Comparison of ENCODE assay signal across 18 cellular contexts in genomic region chr11:30605036-30605435, GRCh38. TPM values are rescaled to one million over a fixed set of nuclear protein-coding genes. Genes with fewer than 3 reads are reported as not detected.
DNase-seq lines count a peak whose midpoint lies in the region; ATAC-seq and TF ChIP-seq lines count a peak whose summit lies in the region.
"Had no signal": no experiment of that assay in that cellular context is flagged by ENCODE, and none has a peak within 500 bp of the region (broad histone marks: within the 10 kb centered on the region; RNA-seq: fewer than 3 reads in every experiment).

No MANE protein-coding gene starts in this region.

- H3K36me3 ChIP-seq in OCI-LY3 (replicated peaks; ENCODE audit: low read depth, low read length) (no peaks in the 10 kb centered on the region), prostate gland (no peaks in the 10 kb centered on the region)
- no peaks in the 10 kb centered on the region for H3K36me3 ChIP-seq in CD8-positive, alpha-beta memory T cell (ENCODE audit: insufficient read depth, low read length)
- H3K36me3 ChIP-seq: Peyer's patch, stomach, uterus had no signal

- no peak for TF ChIP-seq CTCF in OCI-LY3 (IDR thresholded peaks at IDR 0.05; ENCODE audit: low read depth, low read length)
- no peak for TF ChIP-seq CTCF in prostate gland (IDR thresholded peaks at IDR 0.05)

- H3K9ac ChIP-seq in OCI-LY3 (ENCODE audit: low read length): no peak overlapping the region

- no peak for TF ChIP-seq POLR2A in prostate gland (IDR thresholded peaks at IDR 0.05)

- CTCF ChIA-PET in CD8-positive, alpha-beta memory T cell (lab: Charles Lee): no interaction called here

- H3K27me3 ChIP-seq in OCI-LY3 (ENCODE audit: low read depth, low read length) (no peaks in the 10 kb centered on the region), prostate gland (replicated peaks; ENCODE audit: insufficient read depth) (no peaks in the 10 kb centered on the region)
- H3K27me3 ChIP-seq in CD8-positive, alpha-beta memory T cell (ENCODE audit: insufficient read depth, low read length, poor library complexity, severe bottlenecking): no peaks in the 10 kb centered on the region
- H3K27me3 ChIP-seq: Peyer's patch, stomach, uterus had no signal

- H3K4me3 ChIP-seq in OCI-LY3 (ENCODE audit: low read length) (no peak overlapping the region), prostate gland (no peak overlapping the region)
- H3K4me3 ChIP-seq in CD8-positive, alpha-beta memory T cell (ENCODE audit: low read length): no peak overlapping the region
- H3K4me3 ChIP-seq: K562, Peyer's patch, SK-N-MC, stomach, uterus had no signal

- H4K20me1 ChIP-seq in OCI-LY3 (ENCODE audit: insufficient read depth, low read length): no peaks in the 10 kb centered on the region

- POLR2A ChIA-PET in CD8-positive, alpha-beta memory T cell (lab: Charles Lee): no interaction called here

- H3K27ac ChIP-seq in OCI-LY3 (ENCODE audit: low read length) (no peak overlapping the region), prostate gland (no peak overlapping the region)
- no peak overlapping the region for H3K27ac ChIP-seq in CD8-positive, alpha-beta memory T cell (ENCODE audit: low read depth, low read length)
- H3K27ac ChIP-seq: Peyer's patch, SK-N-MC, stomach, uterus had no signal

- H3K4me3 Mint-ChIP-seq in CD8-positive, alpha-beta memory T cell: no peak overlapping the region
- H3K4me3 Mint-ChIP-seq: activated naive CD8-positive, alpha-beta T cell; CD14-positive monocyte; H9 had no signal

- no peak overlapping the region for H2AFZ ChIP-seq in OCI-LY3 (ENCODE audit: low read depth, low read length)

- peaks cover 0 to 4% (median 0%) of the 10 kb centered on the region in 5 donors for H3K9me3 Mint-ChIP-seq in CD8-positive, alpha-beta memory T cell
- H3K9me3 Mint-ChIP-seq: H9 had no signal

- H3K79me2 ChIP-seq in OCI-LY3 (ENCODE audit: low read length): no peaks in the 10 kb centered on the region

- WGBS in prostate gland: 35% methylated on average over 1 of the region's 1 CpG

- no peaks in the 10 kb centered on the region for H3K4me1 Mint-ChIP-seq in CD8-positive, alpha-beta memory T cell
- H3K4me1 Mint-ChIP-seq: CD14-positive monocyte had no signal

- H3K27ac Mint-ChIP-seq in CD8-positive, alpha-beta memory T cell: no peak overlapping the region
- H3K27ac Mint-ChIP-seq: activated naive CD8-positive, alpha-beta T cell; CD14-positive monocyte; H9 had no signal

- no peaks in the 10 kb centered on the region for H3K27me3 Mint-ChIP-seq in CD8-positive, alpha-beta memory T cell

- intact Hi-C loops in posterior cingulate gyrus (cut with DNase I): no loop called here
- intact Hi-C loops in prostate gland (cut with DNase I): no loop called here

- peak overlapping the region; percentile 20; the same call in 1 of the 2 replicates for H3K4me2 ChIP-seq in OCI-LY3 (ENCODE audit: low read length)

- H3K4me1 ChIP-seq in OCI-LY3 (ENCODE audit: low read length): peaks cover 7% of the 10 kb centered on the region
- no peaks in the 10 kb centered on the region for H3K4me1 ChIP-seq in CD8-positive, alpha-beta memory T cell (ENCODE audit: insufficient read depth, low read length)
- H3K4me1 ChIP-seq in prostate gland (replicated peaks): no peaks in the 10 kb centered on the region
- H3K4me1 ChIP-seq: Peyer's patch, stomach, uterus had no signal

- ATAC-seq in GM18502 (IDR thresholded peaks at IDR 0.05; ENCODE audit: poor library complexity, unreplicated experiment) (peak; percentile 75), GM19023 (IDR thresholded peaks at IDR 0.05; ENCODE audit: unreplicated experiment) (peak; percentile 55), HG03159 (IDR thresholded peaks at IDR 0.05; ENCODE audit: unreplicated experiment) (peak; percentile 92)
- ATAC-seq: K562 had no signal

- DNase-seq in LoVo (ENCODE audit: low spot score) (no peak), posterior cingulate gyrus (no peak), prostate gland (ENCODE audit: low spot score) (no peak)
- no peak for DNase-seq in CD8-positive, alpha-beta memory T cell
- DNase-seq: ACHN, H9, midbrain, Peyer's patch, stomach, uterus had no signal

- H3K9me3 ChIP-seq in OCI-LY3 (ENCODE audit: insufficient read depth, low read length) (no peaks in the 10 kb centered on the region), prostate gland (no peaks in the 10 kb centered on the region)
- H3K9me3 ChIP-seq in CD8-positive, alpha-beta memory T cell (ENCODE audit: low read length): no peaks in the 10 kb centered on the region
- H3K9me3 ChIP-seq: Peyer's patch, stomach, uterus had no signal

- H3K36me3 Mint-ChIP-seq in CD8-positive, alpha-beta memory T cell: peaks cover 0 to 2% (median 0%) of the 10 kb centered on the region in 3 donors
- H3K36me3 Mint-ChIP-seq: activated naive CD8-positive, alpha-beta T cell; CD14-positive monocyte had no signal

RNA-seq across cellular contexts. Expression of gene MPPED2, which starts 18.9 kb away (rescaled TPM):
- total RNA-seq in CD8-positive, alpha-beta memory T cell: not detected
- 1.1 TPM for polyA plus RNA-seq in CD8-positive, alpha-beta memory T cell
- total RNA-seq in prostate gland: 10 to 100 TPM; 28.4 to 34.9 TPM
- total RNA-seq: K562 had no signal
- polyA plus RNA-seq: K562 had no signal

Comparison
In these comparisons a context has a peak if more than half of its experiments do, and no peak if none do; other contexts are left out.
1. RNA of gene MPPED2, which starts 18.9 kb away (total RNA-seq): 28.4 to 34.9 TPM in prostate gland; not detected in CD8-positive, alpha-beta memory T cell; every median in the first group is over 10 times any median in the second.
2. Peak in every context shown above with its lines, with median percentiles within 50 percentile points of each other: ATAC-seq.